In the genomic region with DNA sequence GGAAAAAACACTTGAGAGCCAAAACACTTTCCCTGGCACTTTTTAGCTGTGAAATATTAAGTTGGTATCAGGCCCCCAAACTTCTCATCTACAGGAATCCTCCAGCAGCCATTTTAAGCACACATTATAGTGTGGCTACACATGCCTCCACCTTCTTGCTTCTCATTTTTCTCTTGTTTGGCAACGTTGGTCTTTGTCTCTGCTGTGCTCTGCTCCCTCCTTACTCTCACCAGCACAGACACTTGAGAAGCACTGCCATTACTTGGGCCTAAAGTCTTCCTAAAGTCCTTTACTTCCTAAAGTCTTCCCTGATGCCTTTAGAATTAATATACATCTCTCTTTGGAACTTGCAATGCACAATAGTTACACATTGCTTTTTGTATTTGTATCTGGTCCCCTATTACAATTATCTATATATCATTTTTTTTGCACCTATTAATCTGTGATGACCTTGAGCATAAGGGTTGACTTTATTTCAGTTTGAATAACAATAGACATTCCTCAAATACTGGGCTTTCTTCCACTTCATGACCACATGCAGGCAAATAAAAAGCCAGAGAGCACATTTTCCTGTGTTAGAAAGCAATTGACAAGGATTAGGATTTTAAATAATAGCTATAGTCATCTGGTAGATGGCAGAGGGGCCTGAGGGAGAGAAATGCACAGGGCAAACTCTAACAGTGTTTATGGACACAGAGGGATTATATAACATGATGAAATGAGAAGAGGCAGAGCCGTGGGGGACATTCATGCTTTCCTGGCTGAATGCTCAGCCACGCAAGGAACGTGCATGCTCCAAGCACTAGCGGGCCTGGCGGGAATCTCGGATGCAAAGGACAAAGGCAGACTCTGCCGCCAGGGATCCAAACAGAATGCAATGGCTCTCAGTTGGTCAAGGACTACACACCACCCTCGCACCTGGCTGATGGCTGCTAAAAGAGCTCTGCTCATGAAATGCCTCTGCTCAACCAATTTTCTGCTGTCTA, we compare ENCODE assay signal across 14 cellular contexts.
"Had no signal": no experiment of that assay in that cellular context is flagged by ENCODE, and none has a peak within 500 bp of the region (broad histone marks: within the 10 kb centered on the region; RNA-seq: fewer than 3 reads in every experiment).

No MANE protein-coding gene starts in this region.

- H3K36me3 ChIP-seq: gastrocnemius medialis, heart right ventricle, lower lobe of right lung, prostate gland, right lobe of liver, tibial nerve had no signal

- H3K4me3 ChIP-seq: dorsolateral prefrontal cortex, gastrocnemius medialis, heart right ventricle, lower lobe of right lung, prostate gland, right lobe of liver, tibial nerve had no signal

- H3K27me3 ChIP-seq: dorsolateral prefrontal cortex, gastrocnemius medialis, heart right ventricle, right lobe of liver, tibial nerve had no signal

- H3K27ac ChIP-seq: dorsolateral prefrontal cortex, gastrocnemius medialis, heart right ventricle, lower lobe of right lung, prostate gland, right lobe of liver, tibial nerve had no signal

- H3K9me3 ChIP-seq: gastrocnemius medialis, heart right ventricle, lower lobe of right lung, prostate gland, right lobe of liver, tibial nerve had no signal

- DNase-seq: activated CD4-positive, alpha-beta memory T cell treated with anti-CD3 and anti-CD28 coated beads for 36 hours; activated CD4-positive, CD25-positive, alpha-beta regulatory T cell treated with anti-CD3 and anti-CD28 coated beads, Interleukin-2, amount 50 U/mL, for 72 hours; activated gamma-delta T cell; activated naive CD8-positive, alpha-beta T cell treated with anti-CD3 and anti-CD28 coated beads for 36 hours; activated T-cell treated with anti-CD3 and anti-CD28 coated beads, Interleukin-2, amount 50 U/mL, for 48 hours; gastrocnemius medialis; heart right ventricle; lower lobe of right lung; midbrain; nucleus accumbens; right lobe of liver had no signal

- H3K4me1 ChIP-seq: gastrocnemius medialis, heart right ventricle, lower lobe of right lung, prostate gland, right lobe of liver, tibial nerve had no signal
